ENCODE assay signal across 18 cellular contexts in the genomic region with DNA sequence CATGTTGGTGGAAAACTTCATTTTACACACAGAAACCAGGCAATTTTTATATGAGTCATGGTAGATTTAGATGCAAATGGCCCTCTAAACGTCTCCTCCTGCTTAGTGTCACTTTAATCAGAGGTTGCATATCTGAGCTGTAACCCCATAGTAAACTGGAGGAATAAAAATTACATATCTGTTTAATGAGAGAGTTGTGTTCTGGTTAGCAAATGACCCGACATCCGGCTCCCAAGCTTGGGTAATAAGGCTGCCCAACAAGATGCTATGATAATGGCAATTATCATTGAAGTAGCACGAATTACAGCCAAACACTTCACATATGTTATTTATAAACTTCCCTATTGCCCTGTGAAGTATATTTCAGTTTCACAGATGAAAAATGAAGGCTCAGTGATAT. TPM values are rescaled to one million over a fixed set of nuclear protein-coding genes. Genes with fewer than 3 reads are reported as not detected.
A peak's percentile ranks its signal among the peaks of the same experiment; 100 is the strongest.
DNase-seq lines count a peak whose midpoint lies in the region; ATAC-seq, FAIRE-seq and TF ChIP-seq lines count a peak whose summit lies in the region.
"Had no signal": no experiment of that assay in that cellular context is flagged by ENCODE, and none has a peak within 500 bp of the region (broad histone marks: within the 10 kb centered on the region; RNA-seq: fewer than 3 reads in every experiment).

No MANE protein-coding gene starts in this region.

- H3K4me3 ChIP-seq in SJCRH30, result no peak overlapping the region
- H3K4me3 ChIP-seq: Peyer's patch had no signal

- no peaks in the 10 kb centered on the region for H3K27me3 ChIP-seq in SJCRH30
- H3K27me3 ChIP-seq: Peyer's patch had no signal

- no peaks in the 10 kb centered on the region for H3K9me3 ChIP-seq in SJCRH30 (replicated peaks)
- H3K9me3 ChIP-seq: Peyer's patch had no signal

- peaks cover 6% of the 10 kb centered on the region for H3K9me3 Mint-ChIP-seq in stimulated activated effector memory CD8-positive, alpha-beta T cell treated with anti-CD3 and anti-CD28 coated beads, Interleukin-12 subunit alpha, Interleukin-12 subunit beta, amount 100 ng/mL, for 72 hours

- peak overlapping the region; percentile 26 for H3K4me3 Mint-ChIP-seq in stimulated activated effector memory CD8-positive, alpha-beta T cell treated with anti-CD3 and anti-CD28 coated beads, Interleukin-12 subunit alpha, Interleukin-12 subunit beta, amount 100 ng/mL, for 72 hours
- H3K4me3 Mint-ChIP-seq: CD8-positive, alpha-beta T cell had no signal

- H3K36me3 ChIP-seq in SJCRH30, result no peaks in the 10 kb centered on the region
- H3K36me3 ChIP-seq: Peyer's patch had no signal

- DNase-seq in EH (ENCODE audit: low read depth), result peak; percentile 32
- DNase-seq in SJCRH30, result no peak
- peak; percentile 23 for DNase-seq in astrocyte of the hippocampus (ENCODE audit: low read depth, low spot score)
- DNase-seq in stimulated activated effector memory CD8-positive, alpha-beta T cell treated with anti-CD3 and anti-CD28 coated beads, Interleukin-12 subunit alpha, Interleukin-12 subunit beta, amount 100 ng/mL, for 72 hours (ENCODE audit: low spot score in 2 of 2), result no peak
- no peak for DNase-seq in GM12892 (ENCODE audit: insufficient read length)
- DNase-seq in mucosa of gallbladder (ENCODE audit: low spot score), result no peak
- DNase-seq in DMS53 (lab: John Stamatoyannopoulos, UW), result no peak
- DNase-seq: C1 segment of cervical spinal cord; CD8-positive, alpha-beta T cell; GF-D8; Karpas-422; NCI-H1694 treated with DMSO at 0.1 percent for 48 hours; NCI-H2081 treated with DMSO at 0.1 percent for 48 hours; NCI-H2171 treated with DMSO at 0.1 percent for 48 hours; NCI-H524 treated with DMSO at 0.1 percent for 48 hours; NCI-H82; Peyer's patch had no signal

- ATAC-seq in stimulated activated effector memory CD8-positive, alpha-beta T cell treated with anti-CD3 and anti-CD28 coated beads, Interleukin-12 subunit alpha, Interleukin-12 subunit beta, amount 100 ng/mL, for 72 hours, result no peak
- ATAC-seq: CD8-positive, alpha-beta T cell had no signal

- FAIRE-seq in GM12892 (lab: Jason Lieb, UNC), result no peak
- FAIRE-seq: GM19239 had no signal

- TF ChIP-seq POLR2A in GM12892 (IDR thresholded peaks at IDR 0.05; ENCODE audit: low read depth, low read length), result no peak

- H3K4me1 Mint-ChIP-seq in stimulated activated effector memory CD8-positive, alpha-beta T cell treated with anti-CD3 and anti-CD28 coated beads, Interleukin-12 subunit alpha, Interleukin-12 subunit beta, amount 100 ng/mL, for 72 hours, result peaks cover 18% of the 10 kb centered on the region

- H3K27ac ChIP-seq in SJCRH30, result peak overlapping the region; percentile 14; the same call in 1 of the 2 replicates
- H3K27ac ChIP-seq: Peyer's patch had no signal

- H3K27ac Mint-ChIP-seq in stimulated activated effector memory CD8-positive, alpha-beta T cell treated with anti-CD3 and anti-CD28 coated beads, Interleukin-12 subunit alpha, Interleukin-12 subunit beta, amount 100 ng/mL, for 72 hours, result peak overlapping the region; percentile 37
- H3K27ac Mint-ChIP-seq: CD8-positive, alpha-beta T cell had no signal

- peaks cover 23% of the 10 kb centered on the region for H3K4me1 ChIP-seq in SJCRH30
- H3K4me1 ChIP-seq: Peyer's patch had no signal

- no peaks in the 10 kb centered on the region for H3K36me3 Mint-ChIP-seq in stimulated activated effector memory CD8-positive, alpha-beta T cell treated with anti-CD3 and anti-CD28 coated beads, Interleukin-12 subunit alpha, Interleukin-12 subunit beta, amount 100 ng/mL, for 72 hours
- H3K36me3 Mint-ChIP-seq: CD8-positive, alpha-beta T cell had no signal

RNA-seq across cellular contexts. Expression of a gene that starts 10.6 kb away (rescaled TPM):
- 0.26 and 0.33 TPM in 2 replicates for total RNA-seq in SJCRH30 (2014; rRNA removed; shearing (Covaris generic))
- 0.13 TPM for polyA plus RNA-seq in GM12892 (2012; ENCODE audit: missing spikeins)
- 2.1 TPM for total RNA-seq in mucosa of gallbladder

Comparison
In these comparisons a context has a peak if more than half of its experiments do, and no peak if none do; other contexts are left out.
1. DNase-seq: peak in EH (single experiment) and astrocyte of the hippocampus (single experiment); none in SJCRH30 (0 of 2), stimulated activated effector memory CD8-positive, alpha-beta T cell treated with anti-CD3 and anti-CD28 coated beads, Interleukin-12 subunit alpha, Interleukin-12 subunit beta, amount 100 ng/mL, for 72 hours (0 of 2), GM12892 (single experiment), mucosa of gallbladder (single experiment) and DMS53 (single experiment).